ENCODE assay signal across 1 cellular context in the genomic region with DNA sequence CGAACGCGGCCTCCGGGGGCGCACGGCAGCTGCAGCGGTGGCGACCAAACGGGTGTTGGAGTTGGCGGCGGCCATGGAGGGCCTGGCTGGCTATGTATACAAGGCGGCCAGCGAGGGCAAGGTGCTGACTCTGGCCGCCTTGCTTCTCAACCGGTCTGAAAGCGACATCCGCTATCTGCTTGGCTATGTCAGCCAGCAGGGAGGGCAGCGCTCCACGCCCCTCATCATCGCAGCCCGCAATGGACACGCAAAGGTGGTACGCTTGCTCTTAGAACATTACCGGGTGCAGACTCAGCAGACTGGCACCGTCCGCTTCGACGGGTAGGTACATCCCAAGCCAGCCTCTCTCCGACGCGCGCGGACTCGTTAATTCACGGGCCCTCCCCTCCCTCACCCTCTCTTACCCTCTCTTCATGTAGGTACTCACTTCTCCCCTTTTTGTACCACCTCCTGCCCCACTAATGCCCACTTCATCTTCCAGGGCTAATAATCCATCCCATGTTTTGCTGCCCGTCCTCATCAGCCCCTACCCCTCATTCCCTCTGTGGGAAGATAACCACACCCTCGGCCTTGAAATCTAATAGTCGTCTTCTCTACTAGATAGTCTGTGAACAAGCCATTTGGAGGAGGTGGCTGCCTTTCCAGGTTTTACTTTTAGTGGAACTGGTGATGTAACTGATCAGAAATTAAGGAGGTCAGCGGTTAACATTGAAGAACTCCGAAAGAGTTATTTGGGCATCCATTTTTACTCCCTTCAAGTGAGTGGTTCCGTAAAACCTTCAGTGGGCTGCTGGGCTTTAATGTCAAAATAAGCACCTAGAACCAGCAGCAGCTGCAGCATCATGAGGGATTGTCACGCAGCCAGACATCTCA.
A peak's percentile ranks its signal among the peaks of the same experiment; 100 is the strongest.
TF ChIP-seq lines count a peak whose summit lies in the region.

No MANE protein-coding gene starts in this region.

TF ChIP-seq in HepG2, 621 proteins besides CTCF, POLR2A, EP300 and RAD21 (continued from another document):
- TF ChIP-seq, protein P1, sequence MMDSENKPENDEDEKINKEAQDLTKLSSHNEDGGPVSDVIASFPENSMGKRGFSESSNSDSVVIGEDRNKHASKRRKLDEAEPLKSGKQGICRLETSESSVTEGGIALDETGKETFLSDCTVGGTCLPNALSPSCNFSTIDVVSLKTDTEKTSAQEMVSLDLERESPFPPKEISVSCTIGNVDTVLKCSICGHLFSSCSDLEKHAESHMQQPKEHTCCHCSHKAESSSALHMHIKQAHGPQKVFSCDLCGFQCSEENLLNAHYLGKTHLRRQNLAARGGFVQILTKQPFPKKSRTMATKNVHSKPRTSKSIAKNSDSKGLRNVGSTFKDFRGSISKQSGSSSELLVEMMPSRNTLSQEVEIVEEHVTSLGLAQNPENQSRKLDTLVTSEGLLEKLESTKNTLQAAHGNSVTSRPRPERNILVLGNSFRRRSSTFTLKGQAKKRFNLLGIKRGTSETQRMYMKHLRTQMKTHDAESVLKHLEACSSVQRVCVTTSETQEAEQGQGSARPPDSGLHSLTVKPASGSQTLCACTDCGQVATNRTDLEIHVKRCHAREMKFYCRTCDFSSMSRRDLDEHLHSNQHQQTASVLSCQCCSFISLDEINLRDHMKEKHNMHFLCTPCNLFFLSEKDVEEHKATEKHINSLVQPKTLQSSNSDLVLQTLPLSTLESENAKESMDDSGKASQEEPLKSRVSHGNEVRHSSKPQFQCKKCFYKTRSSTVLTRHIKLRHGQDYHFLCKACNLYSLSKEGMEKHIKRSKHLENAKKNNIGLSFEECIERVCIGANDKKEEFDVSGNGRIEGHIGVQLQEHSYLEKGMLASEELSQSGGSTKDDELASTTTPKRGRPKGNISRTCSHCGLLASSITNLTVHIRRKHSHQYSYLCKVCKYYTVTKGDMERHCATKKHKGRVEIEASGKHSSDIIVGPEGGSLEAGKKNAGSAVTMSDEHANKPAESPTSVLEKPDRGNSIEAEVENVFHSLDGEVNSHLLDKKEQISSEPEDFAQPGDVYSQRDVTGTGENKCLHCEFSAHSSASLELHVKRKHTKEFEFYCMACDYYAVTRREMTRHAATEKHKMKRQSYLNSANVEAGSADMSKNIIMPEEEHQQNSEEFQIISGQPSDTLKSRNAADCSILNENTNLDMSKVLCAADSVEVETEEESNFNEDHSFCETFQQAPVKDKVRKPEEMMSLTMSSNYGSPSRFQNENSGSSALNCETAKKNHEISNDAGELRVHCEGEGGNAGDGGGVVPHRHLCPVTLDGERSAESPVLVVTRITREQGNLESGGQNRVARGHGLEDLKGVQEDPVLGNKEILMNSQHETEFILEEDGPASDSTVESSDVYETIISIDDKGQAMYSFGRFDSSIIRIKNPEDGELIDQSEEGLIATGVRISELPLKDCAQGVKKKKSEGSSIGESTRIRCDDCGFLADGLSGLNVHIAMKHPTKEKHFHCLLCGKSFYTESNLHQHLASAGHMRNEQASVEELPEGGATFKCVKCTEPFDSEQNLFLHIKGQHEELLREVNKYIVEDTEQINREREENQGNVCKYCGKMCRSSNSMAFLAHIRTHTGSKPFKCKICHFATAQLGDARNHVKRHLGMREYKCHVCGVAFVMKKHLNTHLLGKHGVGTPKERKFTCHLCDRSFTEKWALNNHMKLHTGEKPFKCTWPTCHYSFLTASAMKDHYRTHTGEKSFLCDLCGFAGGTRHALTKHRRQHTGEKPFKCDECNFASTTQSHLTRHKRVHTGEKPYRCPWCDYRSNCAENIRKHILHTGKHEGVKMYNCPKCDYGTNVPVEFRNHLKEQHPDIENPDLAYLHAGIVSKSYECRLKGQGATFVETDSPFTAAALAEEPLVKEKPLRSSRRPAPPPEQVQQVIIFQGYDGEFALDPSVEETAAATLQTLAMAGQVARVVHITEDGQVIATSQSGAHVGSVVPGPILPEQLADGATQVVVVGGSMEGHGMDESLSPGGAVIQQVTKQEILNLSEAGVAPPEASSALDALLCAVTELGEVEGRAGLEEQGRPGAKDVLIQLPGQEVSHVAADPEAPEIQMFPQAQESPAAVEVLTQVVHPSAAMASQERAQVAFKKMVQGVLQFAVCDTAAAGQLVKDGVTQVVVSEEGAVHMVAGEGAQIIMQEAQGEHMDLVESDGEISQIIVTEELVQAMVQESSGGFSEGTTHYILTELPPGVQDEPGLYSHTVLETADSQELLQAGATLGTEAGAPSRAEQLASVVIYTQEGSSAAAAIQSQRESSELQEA (CRISPR knock-in tag; IDR thresholded peaks at IDR 0.05; ENCODE audit: not compliant biosample characterization), result no peak
- TF ChIP-seq ETV5 (CRISPR knock-in tag; IDR thresholded peaks at IDR 0.05; ENCODE audit: borderline replicate concordance), result peak; percentile 6; the same call in 1 of the 2 replicates
- no peak for TF ChIP-seq FOXA1 (IDR thresholded peaks at IDR 0.05)
- TF ChIP-seq FOXA1 (CRISPR knock-in tag; IDR thresholded peaks at IDR 0.05), result peak; percentile 85
- no peak for TF ChIP-seq ZSCAN9 (CRISPR knock-in tag; IDR thresholded peaks at IDR 0.05; ENCODE audit: borderline replicate concordance)
- TF ChIP-seq, protein P2, sequence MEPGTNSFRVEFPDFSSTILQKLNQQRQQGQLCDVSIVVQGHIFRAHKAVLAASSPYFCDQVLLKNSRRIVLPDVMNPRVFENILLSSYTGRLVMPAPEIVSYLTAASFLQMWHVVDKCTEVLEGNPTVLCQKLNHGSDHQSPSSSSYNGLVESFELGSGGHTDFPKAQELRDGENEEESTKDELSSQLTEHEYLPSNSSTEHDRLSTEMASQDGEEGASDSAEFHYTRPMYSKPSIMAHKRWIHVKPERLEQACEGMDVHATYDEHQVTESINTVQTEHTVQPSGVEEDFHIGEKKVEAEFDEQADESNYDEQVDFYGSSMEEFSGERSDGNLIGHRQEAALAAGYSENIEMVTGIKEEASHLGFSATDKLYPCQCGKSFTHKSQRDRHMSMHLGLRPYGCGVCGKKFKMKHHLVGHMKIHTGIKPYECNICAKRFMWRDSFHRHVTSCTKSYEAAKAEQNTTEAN (CRISPR knock-in tag; conservative IDR thresholded peaks at IDR 0.05), result 0 out of 2 replicates have a peak, but pooled peaks have one; percentile 53
- TF ChIP-seq ZNF737 (CRISPR knock-in tag; IDR thresholded peaks at IDR 0.05; ENCODE audit: borderline replicate concordance), result 0 out of 2 replicates have a peak, but pooled peaks have one; percentile 49
- TF ChIP-seq ZNF225 (CRISPR knock-in tag; IDR thresholded peaks at IDR 0.05), result 0 out of 2 replicates have a peak, but pooled peaks have one; percentile 3
- TF ChIP-seq, protein P3, sequence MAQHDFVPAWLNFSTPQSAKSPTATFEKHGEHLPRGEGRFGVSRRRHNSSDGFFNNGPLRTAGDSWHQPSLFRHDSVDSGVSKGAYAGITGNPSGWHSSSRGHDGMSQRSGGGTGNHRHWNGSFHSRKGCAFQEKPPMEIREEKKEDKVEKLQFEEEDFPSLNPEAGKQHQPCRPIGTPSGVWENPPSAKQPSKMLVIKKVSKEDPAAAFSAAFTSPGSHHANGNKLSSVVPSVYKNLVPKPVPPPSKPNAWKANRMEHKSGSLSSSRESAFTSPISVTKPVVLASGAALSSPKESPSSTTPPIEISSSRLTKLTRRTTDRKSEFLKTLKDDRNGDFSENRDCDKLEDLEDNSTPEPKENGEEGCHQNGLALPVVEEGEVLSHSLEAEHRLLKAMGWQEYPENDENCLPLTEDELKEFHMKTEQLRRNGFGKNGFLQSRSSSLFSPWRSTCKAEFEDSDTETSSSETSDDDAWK (CRISPR knock-in tag; IDR thresholded peaks at IDR 0.05), result no peak
- TF ChIP-seq ZSCAN25 (CRISPR knock-in tag; IDR thresholded peaks at IDR 0.05), result no peak
- 0 out of 2 replicates have a peak, but pooled peaks have one; percentile 5 for TF ChIP-seq IRX3 (CRISPR knock-in tag; IDR thresholded peaks at IDR 0.05; ENCODE audit: borderline replicate concordance, low read depth)
- TF ChIP-seq, protein P4, sequence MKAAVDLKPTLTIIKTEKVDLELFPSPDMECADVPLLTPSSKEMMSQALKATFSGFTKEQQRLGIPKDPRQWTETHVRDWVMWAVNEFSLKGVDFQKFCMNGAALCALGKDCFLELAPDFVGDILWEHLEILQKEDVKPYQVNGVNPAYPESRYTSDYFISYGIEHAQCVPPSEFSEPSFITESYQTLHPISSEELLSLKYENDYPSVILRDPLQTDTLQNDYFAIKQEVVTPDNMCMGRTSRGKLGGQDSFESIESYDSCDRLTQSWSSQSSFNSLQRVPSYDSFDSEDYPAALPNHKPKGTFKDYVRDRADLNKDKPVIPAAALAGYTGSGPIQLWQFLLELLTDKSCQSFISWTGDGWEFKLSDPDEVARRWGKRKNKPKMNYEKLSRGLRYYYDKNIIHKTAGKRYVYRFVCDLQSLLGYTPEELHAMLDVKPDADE (CRISPR knock-in tag; IDR thresholded peaks at IDR 0.05), result 0 out of 2 replicates have a peak, but pooled peaks have one; percentile 15
- TF ChIP-seq, protein P5, sequence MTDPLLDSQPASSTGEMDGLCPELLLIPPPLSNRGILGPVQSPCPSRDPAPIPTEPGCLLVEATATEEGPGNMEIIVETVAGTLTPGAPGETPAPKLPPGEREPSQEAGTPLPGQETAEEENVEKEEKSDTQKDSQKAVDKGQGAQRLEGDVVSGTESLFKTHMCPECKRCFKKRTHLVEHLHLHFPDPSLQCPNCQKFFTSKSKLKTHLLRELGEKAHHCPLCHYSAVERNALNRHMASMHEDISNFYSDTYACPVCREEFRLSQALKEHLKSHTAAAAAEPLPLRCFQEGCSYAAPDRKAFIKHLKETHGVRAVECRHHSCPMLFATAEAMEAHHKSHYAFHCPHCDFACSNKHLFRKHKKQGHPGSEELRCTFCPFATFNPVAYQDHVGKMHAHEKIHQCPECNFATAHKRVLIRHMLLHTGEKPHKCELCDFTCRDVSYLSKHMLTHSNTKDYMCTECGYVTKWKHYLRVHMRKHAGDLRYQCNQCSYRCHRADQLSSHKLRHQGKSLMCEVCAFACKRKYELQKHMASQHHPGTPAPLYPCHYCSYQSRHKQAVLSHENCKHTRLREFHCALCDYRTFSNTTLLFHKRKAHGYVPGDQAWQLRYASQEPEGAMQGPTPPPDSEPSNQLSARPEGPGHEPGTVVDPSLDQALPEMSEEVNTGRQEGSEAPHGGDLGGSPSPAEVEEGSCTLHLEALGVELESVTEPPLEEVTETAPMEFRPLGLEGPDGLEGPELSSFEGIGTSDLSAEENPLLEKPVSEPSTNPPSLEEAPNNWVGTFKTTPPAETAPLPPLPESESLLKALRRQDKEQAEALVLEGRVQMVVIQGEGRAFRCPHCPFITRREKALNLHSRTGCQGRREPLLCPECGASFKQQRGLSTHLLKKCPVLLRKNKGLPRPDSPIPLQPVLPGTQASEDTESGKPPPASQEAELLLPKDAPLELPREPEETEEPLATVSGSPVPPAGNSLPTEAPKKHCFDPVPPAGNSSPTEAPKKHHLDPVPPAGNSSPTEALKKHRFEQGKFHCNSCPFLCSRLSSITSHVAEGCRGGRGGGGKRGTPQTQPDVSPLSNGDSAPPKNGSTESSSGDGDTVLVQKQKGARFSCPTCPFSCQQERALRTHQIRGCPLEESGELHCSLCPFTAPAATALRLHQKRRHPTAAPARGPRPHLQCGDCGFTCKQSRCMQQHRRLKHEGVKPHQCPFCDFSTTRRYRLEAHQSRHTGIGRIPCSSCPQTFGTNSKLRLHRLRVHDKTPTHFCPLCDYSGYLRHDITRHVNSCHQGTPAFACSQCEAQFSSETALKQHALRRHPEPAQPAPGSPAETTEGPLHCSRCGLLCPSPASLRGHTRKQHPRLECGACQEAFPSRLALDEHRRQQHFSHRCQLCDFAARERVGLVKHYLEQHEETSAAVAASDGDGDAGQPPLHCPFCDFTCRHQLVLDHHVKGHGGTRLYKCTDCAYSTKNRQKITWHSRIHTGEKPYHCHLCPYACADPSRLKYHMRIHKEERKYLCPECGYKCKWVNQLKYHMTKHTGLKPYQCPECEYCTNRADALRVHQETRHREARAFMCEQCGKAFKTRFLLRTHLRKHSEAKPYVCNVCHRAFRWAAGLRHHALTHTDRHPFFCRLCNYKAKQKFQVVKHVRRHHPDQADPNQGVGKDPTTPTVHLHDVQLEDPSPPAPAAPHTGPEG (CRISPR knock-in tag; IDR thresholded peaks at IDR 0.05), result peak; percentile 40; the same call in 1 of the 2 replicates
- 0 out of 2 replicates have a peak, but pooled peaks have one; percentile 4 for TF ChIP-seq ZNF337 (CRISPR knock-in tag; IDR thresholded peaks at IDR 0.05; ENCODE audit: borderline replicate concordance, low read depth)
- TF ChIP-seq ZSCAN31 (CRISPR knock-in tag; IDR thresholded peaks at IDR 0.05; ENCODE audit: low read depth), result no peak
- TF ChIP-seq HOXA3 (CRISPR knock-in tag; IDR thresholded peaks at IDR 0.05), result peak; percentile 47; the same call in 1 of the 2 replicates
- peak; percentile 23; the same call in 1 of the 2 replicates for TF ChIP-seq BORCS8-MEF2B (CRISPR knock-in tag; IDR thresholded peaks at IDR 0.05)
- peak; percentile 24; the same call in 1 of the 2 replicates for TF ChIP-seq MAFF (IDR thresholded peaks at IDR 0.05; ENCODE audit: low read depth, low read length)
- TF ChIP-seq ZNF550 (CRISPR knock-in tag; IDR thresholded peaks at IDR 0.05; ENCODE audit: borderline replicate concordance), result peak; percentile 35
- TF ChIP-seq ARID2 (CRISPR knock-in tag; IDR thresholded peaks at IDR 0.05; ENCODE audit: borderline replicate concordance), result 0 out of 2 replicates have a peak, but pooled peaks have one; percentile 22
- TF ChIP-seq ZNF430 (CRISPR knock-in tag; IDR thresholded peaks at IDR 0.05), result peak; percentile 96
- no peak for TF ChIP-seq DPF2 (CRISPR knock-in tag; IDR thresholded peaks at IDR 0.05; ENCODE audit: borderline replicate concordance, low read depth)
- TF ChIP-seq, protein P6, sequence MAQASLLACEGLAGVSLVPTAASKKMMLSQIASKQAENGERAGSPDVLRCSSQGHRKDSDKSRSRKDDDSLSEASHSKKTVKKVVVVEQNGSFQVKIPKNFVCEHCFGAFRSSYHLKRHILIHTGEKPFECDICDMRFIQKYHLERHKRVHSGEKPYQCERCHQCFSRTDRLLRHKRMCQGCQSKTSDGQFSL (CRISPR knock-in tag; IDR thresholded peaks at IDR 0.05), result 0 out of 2 replicates have a peak, but pooled peaks have one; percentile 69
- TF ChIP-seq ZNF776 (CRISPR knock-in tag; IDR thresholded peaks at IDR 0.05), result 0 out of 2 replicates have a peak, but pooled peaks have one; percentile 22
- peak; percentile 39 for TF ChIP-seq STAG1 (CRISPR knock-in tag; IDR thresholded peaks at IDR 0.05)
- peak in 1 of 2 experiments; percentile 16; a peak in 1 of 4 replicates for TF ChIP-seq MAFK (conservative IDR thresholded peaks at IDR 0.05 in 1 of 2, IDR thresholded peaks at IDR 0.05 in 1 of 2; ENCODE audit: low read length in 2 of 2)
- 0 out of 2 replicates have a peak, but pooled peaks have one; percentile 24 for TF ChIP-seq KLF15 (CRISPR knock-in tag; IDR thresholded peaks at IDR 0.05; ENCODE audit: borderline replicate concordance)
- 0 out of 2 replicates have a peak, but pooled peaks have one; percentile 15 for TF ChIP-seq ZNF547 (CRISPR knock-in tag; IDR thresholded peaks at IDR 0.05)
- peak; percentile 10; the same call in 1 of the 2 replicates for TF ChIP-seq FOXK1 (CRISPR knock-in tag; IDR thresholded peaks at IDR 0.05; ENCODE audit: borderline replicate concordance, low read depth)
- peak; percentile 1; the same call in 1 of the 2 replicates for TF ChIP-seq MTF1 (CRISPR knock-in tag; IDR thresholded peaks at IDR 0.05)
